In the genomic region with DNA sequence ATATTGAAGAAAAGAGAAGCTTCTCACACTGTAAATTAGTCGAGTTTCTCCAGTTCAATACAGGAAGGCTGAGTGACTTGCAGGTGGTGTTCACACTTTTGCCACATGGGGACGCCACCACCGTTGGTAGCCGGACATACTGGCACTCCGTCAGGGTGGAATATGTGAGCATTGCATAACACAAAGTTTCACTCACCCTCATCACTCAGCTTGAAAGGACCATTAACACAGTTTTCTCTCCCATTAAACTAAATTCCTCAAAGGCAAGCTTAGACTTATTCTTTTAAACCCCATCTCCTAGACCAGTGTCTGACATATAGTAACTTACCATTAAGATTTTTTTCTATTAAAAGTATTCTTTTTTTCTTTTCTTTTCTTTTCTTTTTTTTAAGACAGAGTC, we compare ENCODE assay signal across 1 cellular context.
TF ChIP-seq lines count a peak whose summit lies in the region.

No MANE protein-coding gene starts in this region.

TF ChIP-seq in HepG2, 621 proteins besides CTCF, POLR2A, EP300 and RAD21 (continued from another document):
- TF ChIP-seq SP1 (IDR thresholded peaks at IDR 0.05) (no peak), SP1 (CRISPR knock-in tag; IDR thresholded peaks at IDR 0.05) (no peak), LCORL (IDR thresholded peaks at IDR 0.05) (peak; percentile 60; the same call in 1 of the 2 replicates), LCORL (CRISPR knock-in tag; IDR thresholded peaks at IDR 0.05) (no peak), ZGPAT (CRISPR knock-in tag; IDR thresholded peaks at IDR 0.05) (no peak), NFE2L2 (IDR thresholded peaks at IDR 0.05; ENCODE audit: low read length) (no peak; the same call in 1 of the 2 replicates), MAFF (IDR thresholded peaks at IDR 0.05; ENCODE audit: low read depth, low read length) (no peak), PRPF4 (IDR thresholded peaks at IDR 0.05; ENCODE audit: low read depth, low read length, poor library complexity, severe bottlenecking) (no peak), TARDBP (CRISPR knock-in tag; IDR thresholded peaks at IDR 0.05) (peak; percentile 25; the same call in 1 of the 2 replicates), BHLHE40 (IDR thresholded peaks at IDR 0.05; ENCODE audit: low read length) (peak; percentile 29; the same call in 1 of the 2 replicates), ZNF546 (CRISPR knock-in tag; conservative IDR thresholded peaks at IDR 0.05) (no peak), ZNF816 (CRISPR knock-in tag; IDR thresholded peaks at IDR 0.05; ENCODE audit: borderline replicate concordance) (no peak), SMAD1 (CRISPR knock-in tag; IDR thresholded peaks at IDR 0.05; ENCODE audit: borderline replicate concordance, low read depth) (no peak), GTF2F1 (IDR thresholded peaks at IDR 0.05; ENCODE audit: low read length) (no peak), HIC2 (CRISPR knock-in tag; IDR thresholded peaks at IDR 0.05; ENCODE audit: low read depth) (no peak), ZNF264 (CRISPR knock-in tag; IDR thresholded peaks at IDR 0.05) (no peak), ZNF761 (CRISPR knock-in tag; conservative IDR thresholded peaks at IDR 0.05) (no peak), ZBTB8A (CRISPR knock-in tag; IDR thresholded peaks at IDR 0.05; ENCODE audit: borderline replicate concordance, low read depth) (no peak), TCF12 (IDR thresholded peaks at IDR 0.05) (no peak), TCF12 (CRISPR knock-in tag; IDR thresholded peaks at IDR 0.05) (no peak), ZNF883 (CRISPR knock-in tag; IDR thresholded peaks at IDR 0.05; ENCODE audit: not compliant biosample characterization) (no peak), PRDM4 (CRISPR knock-in tag; IDR thresholded peaks at IDR 0.05; ENCODE audit: borderline replicate concordance) (no peak), ZNF709 (CRISPR knock-in tag; IDR thresholded peaks at IDR 0.05) (no peak; the same call in 1 of the 2 replicates), HDAC1 (CRISPR knock-in tag; IDR thresholded peaks at IDR 0.05) (no peak), NCOA1 (CRISPR knock-in tag; IDR thresholded peaks at IDR 0.05) (no peak), KLF15 (CRISPR knock-in tag; IDR thresholded peaks at IDR 0.05; ENCODE audit: borderline replicate concordance) (no peak), ZNF83 (CRISPR knock-in tag; IDR thresholded peaks at IDR 0.05; ENCODE audit: borderline replicate concordance) (no peak), MIXL1 (CRISPR knock-in tag; IDR thresholded peaks at IDR 0.05) (peak; percentile 58), MAZ (IDR thresholded peaks at IDR 0.05; ENCODE audit: borderline replicate concordance, low read depth, low read length) (no peak), MAZ (CRISPR knock-in tag; IDR thresholded peaks at IDR 0.05; ENCODE audit: low read depth) (no peak), IRF2 (CRISPR knock-in tag; IDR thresholded peaks at IDR 0.05) (peak; percentile 80), PTBP1 (IDR thresholded peaks at IDR 0.05; ENCODE audit: low read depth, low read length, poor library complexity, severe bottlenecking) (no peak)
- TF ChIP-seq, protein P1, sequence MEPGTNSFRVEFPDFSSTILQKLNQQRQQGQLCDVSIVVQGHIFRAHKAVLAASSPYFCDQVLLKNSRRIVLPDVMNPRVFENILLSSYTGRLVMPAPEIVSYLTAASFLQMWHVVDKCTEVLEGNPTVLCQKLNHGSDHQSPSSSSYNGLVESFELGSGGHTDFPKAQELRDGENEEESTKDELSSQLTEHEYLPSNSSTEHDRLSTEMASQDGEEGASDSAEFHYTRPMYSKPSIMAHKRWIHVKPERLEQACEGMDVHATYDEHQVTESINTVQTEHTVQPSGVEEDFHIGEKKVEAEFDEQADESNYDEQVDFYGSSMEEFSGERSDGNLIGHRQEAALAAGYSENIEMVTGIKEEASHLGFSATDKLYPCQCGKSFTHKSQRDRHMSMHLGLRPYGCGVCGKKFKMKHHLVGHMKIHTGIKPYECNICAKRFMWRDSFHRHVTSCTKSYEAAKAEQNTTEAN (CRISPR knock-in tag; conservative IDR thresholded peaks at IDR 0.05), result no peak; the same call in 1 of the 2 replicates
- TF ChIP-seq, protein P2, sequence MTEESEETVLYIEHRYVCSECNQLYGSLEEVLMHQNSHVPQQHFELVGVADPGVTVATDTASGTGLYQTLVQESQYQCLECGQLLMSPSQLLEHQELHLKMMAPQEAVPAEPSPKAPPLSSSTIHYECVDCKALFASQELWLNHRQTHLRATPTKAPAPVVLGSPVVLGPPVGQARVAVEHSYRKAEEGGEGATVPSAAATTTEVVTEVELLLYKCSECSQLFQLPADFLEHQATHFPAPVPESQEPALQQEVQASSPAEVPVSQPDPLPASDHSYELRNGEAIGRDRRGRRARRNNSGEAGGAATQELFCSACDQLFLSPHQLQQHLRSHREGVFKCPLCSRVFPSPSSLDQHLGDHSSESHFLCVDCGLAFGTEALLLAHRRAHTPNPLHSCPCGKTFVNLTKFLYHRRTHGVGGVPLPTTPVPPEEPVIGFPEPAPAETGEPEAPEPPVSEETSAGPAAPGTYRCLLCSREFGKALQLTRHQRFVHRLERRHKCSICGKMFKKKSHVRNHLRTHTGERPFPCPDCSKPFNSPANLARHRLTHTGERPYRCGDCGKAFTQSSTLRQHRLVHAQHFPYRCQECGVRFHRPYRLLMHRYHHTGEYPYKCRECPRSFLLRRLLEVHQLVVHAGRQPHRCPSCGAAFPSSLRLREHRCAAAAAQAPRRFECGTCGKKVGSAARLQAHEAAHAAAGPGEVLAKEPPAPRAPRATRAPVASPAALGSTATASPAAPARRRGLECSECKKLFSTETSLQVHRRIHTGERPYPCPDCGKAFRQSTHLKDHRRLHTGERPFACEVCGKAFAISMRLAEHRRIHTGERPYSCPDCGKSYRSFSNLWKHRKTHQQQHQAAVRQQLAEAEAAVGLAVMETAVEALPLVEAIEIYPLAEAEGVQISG (CRISPR knock-in tag; IDR thresholded peaks at IDR 0.05), result 0 out of 2 replicates have a peak, but pooled peaks have one; percentile 39
- TF ChIP-seq, protein P3, sequence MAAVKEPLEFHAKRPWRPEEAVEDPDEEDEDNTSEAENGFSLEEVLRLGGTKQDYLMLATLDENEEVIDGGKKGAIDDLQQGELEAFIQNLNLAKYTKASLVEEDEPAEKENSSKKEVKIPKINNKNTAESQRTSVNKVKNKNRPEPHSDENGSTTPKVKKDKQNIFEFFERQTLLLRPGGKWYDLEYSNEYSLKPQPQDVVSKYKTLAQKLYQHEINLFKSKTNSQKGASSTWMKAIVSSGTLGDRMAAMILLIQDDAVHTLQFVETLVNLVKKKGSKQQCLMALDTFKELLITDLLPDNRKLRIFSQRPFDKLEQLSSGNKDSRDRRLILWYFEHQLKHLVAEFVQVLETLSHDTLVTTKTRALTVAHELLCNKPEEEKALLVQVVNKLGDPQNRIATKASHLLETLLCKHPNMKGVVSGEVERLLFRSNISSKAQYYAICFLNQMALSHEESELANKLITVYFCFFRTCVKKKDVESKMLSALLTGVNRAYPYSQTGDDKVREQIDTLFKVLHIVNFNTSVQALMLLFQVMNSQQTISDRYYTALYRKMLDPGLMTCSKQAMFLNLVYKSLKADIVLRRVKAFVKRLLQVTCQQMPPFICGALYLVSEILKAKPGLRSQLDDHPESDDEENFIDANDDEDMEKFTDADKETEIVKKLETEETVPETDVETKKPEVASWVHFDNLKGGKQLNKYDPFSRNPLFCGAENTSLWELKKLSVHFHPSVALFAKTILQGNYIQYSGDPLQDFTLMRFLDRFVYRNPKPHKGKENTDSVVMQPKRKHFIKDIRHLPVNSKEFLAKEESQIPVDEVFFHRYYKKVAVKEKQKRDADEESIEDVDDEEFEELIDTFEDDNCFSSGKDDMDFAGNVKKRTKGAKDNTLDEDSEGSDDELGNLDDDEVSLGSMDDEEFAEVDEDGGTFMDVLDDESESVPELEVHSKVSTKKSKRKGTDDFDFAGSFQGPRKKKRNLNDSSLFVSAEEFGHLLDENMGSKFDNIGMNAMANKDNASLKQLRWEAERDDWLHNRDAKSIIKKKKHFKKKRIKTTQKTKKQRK (IDR thresholded peaks at IDR 0.05; ENCODE audit: low read length), result no peak
- TF ChIP-seq, protein P4, sequence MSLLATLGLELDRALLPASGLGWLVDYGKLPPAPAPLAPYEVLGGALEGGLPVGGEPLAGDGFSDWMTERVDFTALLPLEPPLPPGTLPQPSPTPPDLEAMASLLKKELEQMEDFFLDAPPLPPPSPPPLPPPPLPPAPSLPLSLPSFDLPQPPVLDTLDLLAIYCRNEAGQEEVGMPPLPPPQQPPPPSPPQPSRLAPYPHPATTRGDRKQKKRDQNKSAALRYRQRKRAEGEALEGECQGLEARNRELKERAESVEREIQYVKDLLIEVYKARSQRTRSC (CRISPR knock-in tag; IDR thresholded peaks at IDR 0.05; ENCODE audit: low read depth), result no peak
- TF ChIP-seq, protein P5, sequence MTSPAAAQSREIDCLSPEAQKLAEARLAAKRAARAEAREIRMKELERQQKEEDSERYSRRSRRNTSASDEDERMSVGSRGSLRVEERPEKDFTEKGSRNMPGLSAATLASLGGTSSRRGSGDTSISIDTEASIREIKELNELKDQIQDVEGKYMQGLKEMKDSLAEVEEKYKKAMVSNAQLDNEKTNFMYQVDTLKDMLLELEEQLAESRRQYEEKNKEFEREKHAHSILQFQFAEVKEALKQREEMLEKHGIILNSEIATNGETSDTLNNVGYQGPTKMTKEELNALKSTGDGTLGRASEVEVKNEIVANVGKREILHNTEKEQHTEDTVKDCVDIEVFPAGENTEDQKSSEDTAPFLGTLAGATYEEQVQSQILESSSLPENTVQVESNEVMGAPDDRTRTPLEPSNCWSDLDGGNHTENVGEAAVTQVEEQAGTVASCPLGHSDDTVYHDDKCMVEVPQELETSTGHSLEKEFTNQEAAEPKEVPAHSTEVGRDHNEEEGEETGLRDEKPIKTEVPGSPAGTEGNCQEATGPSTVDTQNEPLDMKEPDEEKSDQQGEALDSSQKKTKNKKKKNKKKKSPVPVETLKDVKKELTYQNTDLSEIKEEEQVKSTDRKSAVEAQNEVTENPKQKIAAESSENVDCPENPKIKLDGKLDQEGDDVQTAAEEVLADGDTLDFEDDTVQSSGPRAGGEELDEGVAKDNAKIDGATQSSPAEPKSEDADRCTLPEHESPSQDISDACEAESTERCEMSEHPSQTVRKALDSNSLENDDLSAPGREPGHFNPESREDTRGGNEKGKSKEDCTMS (CRISPR knock-in tag; conservative IDR thresholded peaks at IDR 0.05), result no peak
- TF ChIP-seq, protein P6, sequence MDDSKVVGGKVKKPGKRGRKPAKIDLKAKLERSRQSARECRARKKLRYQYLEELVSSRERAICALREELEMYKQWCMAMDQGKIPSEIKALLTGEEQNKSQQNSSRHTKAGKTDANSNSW (CRISPR knock-in tag; IDR thresholded peaks at IDR 0.05; ENCODE audit: borderline replicate concordance), result no peak
- TF ChIP-seq, protein P7, sequence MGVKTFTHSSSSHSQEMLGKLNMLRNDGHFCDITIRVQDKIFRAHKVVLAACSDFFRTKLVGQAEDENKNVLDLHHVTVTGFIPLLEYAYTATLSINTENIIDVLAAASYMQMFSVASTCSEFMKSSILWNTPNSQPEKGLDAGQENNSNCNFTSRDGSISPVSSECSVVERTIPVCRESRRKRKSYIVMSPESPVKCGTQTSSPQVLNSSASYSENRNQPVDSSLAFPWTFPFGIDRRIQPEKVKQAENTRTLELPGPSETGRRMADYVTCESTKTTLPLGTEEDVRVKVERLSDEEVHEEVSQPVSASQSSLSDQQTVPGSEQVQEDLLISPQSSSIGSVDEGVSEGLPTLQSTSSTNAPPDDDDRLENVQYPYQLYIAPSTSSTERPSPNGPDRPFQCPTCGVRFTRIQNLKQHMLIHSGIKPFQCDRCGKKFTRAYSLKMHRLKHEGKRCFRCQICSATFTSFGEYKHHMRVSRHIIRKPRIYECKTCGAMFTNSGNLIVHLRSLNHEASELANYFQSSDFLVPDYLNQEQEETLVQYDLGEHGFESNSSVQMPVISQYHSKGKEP (CRISPR knock-in tag; IDR thresholded peaks at IDR 0.05), result no peak
- TF ChIP-seq, protein P8, sequence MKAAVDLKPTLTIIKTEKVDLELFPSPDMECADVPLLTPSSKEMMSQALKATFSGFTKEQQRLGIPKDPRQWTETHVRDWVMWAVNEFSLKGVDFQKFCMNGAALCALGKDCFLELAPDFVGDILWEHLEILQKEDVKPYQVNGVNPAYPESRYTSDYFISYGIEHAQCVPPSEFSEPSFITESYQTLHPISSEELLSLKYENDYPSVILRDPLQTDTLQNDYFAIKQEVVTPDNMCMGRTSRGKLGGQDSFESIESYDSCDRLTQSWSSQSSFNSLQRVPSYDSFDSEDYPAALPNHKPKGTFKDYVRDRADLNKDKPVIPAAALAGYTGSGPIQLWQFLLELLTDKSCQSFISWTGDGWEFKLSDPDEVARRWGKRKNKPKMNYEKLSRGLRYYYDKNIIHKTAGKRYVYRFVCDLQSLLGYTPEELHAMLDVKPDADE (CRISPR knock-in tag; IDR thresholded peaks at IDR 0.05), result no peak
